ENCODE assay signal across 14 cellular contexts in the genomic region with DNA sequence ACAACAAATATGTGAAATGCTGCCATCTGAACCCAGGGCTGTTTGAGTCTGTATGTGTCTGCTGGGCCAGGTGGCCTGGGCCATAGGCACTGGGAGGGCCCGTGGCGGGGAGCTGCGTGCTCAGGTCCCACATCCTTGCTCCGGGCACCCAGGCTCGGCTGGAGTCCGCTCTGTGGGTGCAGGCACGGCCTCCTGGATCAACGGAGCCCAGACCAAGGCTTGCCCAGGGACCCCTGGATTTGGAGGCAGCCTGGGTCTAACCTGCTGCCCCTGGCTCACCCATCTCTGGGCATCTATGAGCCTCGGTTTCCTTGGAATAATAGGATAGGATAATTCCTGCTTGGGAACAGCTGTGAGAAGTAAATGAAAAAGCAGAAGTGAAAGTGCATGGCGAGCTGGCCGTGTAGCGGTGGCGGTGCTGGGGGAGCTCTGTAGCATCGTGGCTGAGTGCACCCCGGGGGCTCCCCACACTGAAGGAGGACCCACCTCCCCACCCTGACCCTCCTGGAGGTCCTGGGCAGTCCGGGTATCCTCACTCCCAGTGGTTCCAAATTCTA. TPM values are rescaled to one million over a fixed set of nuclear protein-coding genes. Genes with fewer than 3 reads are reported as not detected.
DNase-seq lines count a peak whose midpoint lies in the region; ATAC-seq and TF ChIP-seq lines count a peak whose summit lies in the region.
"Had no signal": no experiment of that assay in that cellular context is flagged by ENCODE, and none has a peak within 500 bp of the region (broad histone marks: within the 10 kb centered on the region; RNA-seq: fewer than 3 reads in every experiment).

No MANE protein-coding gene starts in this region.

- no peaks in the 10 kb centered on the region for H3K79me2 ChIP-seq in Karpas-422 (ENCODE audit: low read length)

- H3K36me3 Mint-ChIP-seq in Calu3 (ENCODE audit: insufficient read depth, unreplicated experiment) = peaks cover 40% of the 10 kb centered on the region
- no peaks in the 10 kb centered on the region for H3K36me3 Mint-ChIP-seq in activated T-helper 17 cell treated with anti-CD3 and anti-CD28 coated beads, Interleukin-2, amount 50 U/mL, for 72 hours (ENCODE audit: low read depth)
- peaks cover 0 to 7% (median 0%) of the 10 kb centered on the region in 5 donors for H3K36me3 Mint-ChIP-seq in naive thymus-derived CD4-positive, alpha-beta T cell

- DNase-seq in Calu3 (no peak), Karpas-422 (no peak), NCI-H345 treated with DMSO at 0.1 percent for 48 hours (lab: John Stamatoyannopoulos, UW; ENCODE audit: unreplicated experiment) (no peak), NCI-H2227 treated with DMSO at 0.1 percent for 48 hours (lab: John Stamatoyannopoulos, UW) (no peak)
- no peak for DNase-seq in naive thymus-derived CD4-positive, alpha-beta T cell
- DNase-seq: activated CD4-positive, CD25-positive, alpha-beta regulatory T cell; activated gamma-delta T cell; midbrain had no signal

- no peaks in the 10 kb centered on the region for H3K9me3 ChIP-seq in Karpas-422 (ENCODE audit: low read length)
- no peaks in the 10 kb centered on the region for H3K9me3 ChIP-seq in naive thymus-derived CD4-positive, alpha-beta T cell (ENCODE audit: control insufficient read depth in 2 of 3, low read length in 3 of 3)
- H3K9me3 ChIP-seq: right atrium auricular region, SJSA1 had no signal

- H3K36me3 ChIP-seq in Karpas-422 (ENCODE audit: insufficient read depth, low read length) = no peaks in the 10 kb centered on the region
- no peaks in the 10 kb centered on the region for H3K36me3 ChIP-seq in naive thymus-derived CD4-positive, alpha-beta T cell (ENCODE audit: control insufficient read depth in 2 of 3, insufficient read depth in 3 of 3, low read length in 3 of 3)
- H3K36me3 ChIP-seq: right atrium auricular region, SJSA1 had no signal

- no peaks in the 10 kb centered on the region for H3K9me2 ChIP-seq in Karpas-422 (replicated peaks; ENCODE audit: insufficient read depth, low read length)

- H3K27ac Mint-ChIP-seq in Calu3 (ENCODE audit: unreplicated experiment) = no peak overlapping the region
- peak overlapping the region; percentile 61 for H3K27ac Mint-ChIP-seq in activated T-helper 17 cell treated with anti-CD3 and anti-CD28 coated beads, Interleukin-2, amount 50 U/mL, for 72 hours
- H3K27ac Mint-ChIP-seq in naive thymus-derived CD4-positive, alpha-beta T cell = peak overlapping the region; percentile 1 to 88 (median 77)

- H3K9me3 Mint-ChIP-seq in Calu3 (ENCODE audit: low read depth, unreplicated experiment) = no peaks in the 10 kb centered on the region
- H3K9me3 Mint-ChIP-seq in activated T-helper 17 cell treated with anti-CD3 and anti-CD28 coated beads, Interleukin-2, amount 50 U/mL, for 72 hours = no peaks in the 10 kb centered on the region
- no peaks in the 10 kb centered on the region for H3K9me3 Mint-ChIP-seq in naive thymus-derived CD4-positive, alpha-beta T cell

- H2AFZ ChIP-seq in Karpas-422 (ENCODE audit: low read length) = no peak overlapping the region

- H3K4me2 ChIP-seq in Karpas-422 (ENCODE audit: low read depth, low read length, poor library complexity, severe bottlenecking) = peak overlapping the region; percentile 37

- peaks cover 14% of the 10 kb centered on the region for H3K4me1 ChIP-seq in Karpas-422 (ENCODE audit: low read length)
- peaks cover 11 to 24% of the 10 kb centered on the region in 2 donors for H3K4me1 ChIP-seq in naive thymus-derived CD4-positive, alpha-beta T cell (ENCODE audit: control insufficient read depth in 2 of 2, insufficient read depth in 2 of 2, low read length in 2 of 2)
- H3K4me1 ChIP-seq: SJSA1 had no signal

- no peak for ATAC-seq in activated T-helper 17 cell treated with anti-CD3 and anti-CD28 coated beads, Interleukin-2, amount 50 U/mL, for 72 hours (replicated peaks)
- ATAC-seq in naive thymus-derived CD4-positive, alpha-beta T cell = no peak
- no peak for ATAC-seq in HG02571 (IDR thresholded peaks at IDR 0.05; ENCODE audit: unreplicated experiment)
- ATAC-seq: HCT116 had no signal

- no TSS peak for BruUV-seq in Calu3 (replicated peaks; lab: Mats Ljungman, UMichigan)

- H3K27ac ChIP-seq in Karpas-422 (ENCODE audit: low read length) = no peak overlapping the region
- H3K27ac ChIP-seq in naive thymus-derived CD4-positive, alpha-beta T cell (ENCODE audit: low read depth, low read length) = peak overlapping the region; percentile 60
- H3K27ac ChIP-seq: right atrium auricular region, SJSA1 had no signal

- TF ChIP-seq CTCF in Calu3 (IDR thresholded peaks at IDR 0.05; ENCODE audit: unreplicated experiment) = no peak

- CTCF ChIA-PET in Calu3 (lab: Charles Lee) = interaction anchor here (1.8 kb wide), 1 partner anchor 13 kb away, joined by 8 read pairs; the partner anchor contains the start of gene RNF44
- CTCF ChIA-PET in naive thymus-derived CD4-positive, alpha-beta T cell (lab: Charles Lee) = interaction anchor here (0.8 to 1.3 kb wide), 3 partner anchors 12 to 134 kb away, joined by 3 read pairs; partner anchors contain the start of gene CLTB

- H3K4me1 Mint-ChIP-seq in Calu3 (ENCODE audit: low read depth, unreplicated experiment) = peaks cover 71% of the 10 kb centered on the region
- H3K4me1 Mint-ChIP-seq in activated T-helper 17 cell treated with anti-CD3 and anti-CD28 coated beads, Interleukin-2, amount 50 U/mL, for 72 hours = peaks cover 11% of the 10 kb centered on the region
- H3K4me1 Mint-ChIP-seq in naive thymus-derived CD4-positive, alpha-beta T cell = peaks cover 30 to 79% (median 62%) of the 10 kb centered on the region in 7 donors

- no peaks in the 10 kb centered on the region for H3K27me3 ChIP-seq in Karpas-422 (ENCODE audit: low read length)
- no peaks in the 10 kb centered on the region for H3K27me3 ChIP-seq in naive thymus-derived CD4-positive, alpha-beta T cell (ENCODE audit: control insufficient read depth in 2 of 2, insufficient read depth in 2 of 2, low read length in 2 of 2)
- H3K27me3 ChIP-seq: right atrium auricular region had no signal

- H3K27me3 Mint-ChIP-seq in Calu3 (ENCODE audit: unreplicated experiment) = no peaks in the 10 kb centered on the region
- no peaks in the 10 kb centered on the region for H3K27me3 Mint-ChIP-seq in activated T-helper 17 cell treated with anti-CD3 and anti-CD28 coated beads, Interleukin-2, amount 50 U/mL, for 72 hours
- H3K27me3 Mint-ChIP-seq in naive thymus-derived CD4-positive, alpha-beta T cell = no peaks in the 10 kb centered on the region

- H3K4me3 Mint-ChIP-seq in Calu3 (ENCODE audit: low read depth, unreplicated experiment) = peak overlapping the region; percentile 68
- H3K4me3 Mint-ChIP-seq in activated T-helper 17 cell treated with anti-CD3 and anti-CD28 coated beads, Interleukin-2, amount 50 U/mL, for 72 hours = peak overlapping the region; percentile 66
- peak overlapping the region in 8 of 10 donors; percentile 20 to 75 (median 52) for H3K4me3 Mint-ChIP-seq in naive thymus-derived CD4-positive, alpha-beta T cell

- no peak overlapping the region for H3K9ac ChIP-seq in Karpas-422 (ENCODE audit: low read length)

- POLR2A ChIA-PET in naive thymus-derived CD4-positive, alpha-beta T cell (lab: Charles Lee) = interaction anchor here (1.0 to 9.4 kb wide), 6 partner anchors 7 to 134 kb away, joined by 3 to 118 read pairs (median 12); partner anchors contain the start of genes CLTB, FAF2 and RNF44

- intact Hi-C loops in Calu3 (cut with micrococcal nuclease; ENCODE audit: unreplicated experiment) = no loop called here
- intact Hi-C loops in naive thymus-derived CD4-positive, alpha-beta T cell (cut with micrococcal nuclease) = no loop called here

- no peak overlapping the region for H3K4me3 ChIP-seq in Karpas-422 (ENCODE audit: low read length)
- no peak overlapping the region for H3K4me3 ChIP-seq in naive thymus-derived CD4-positive, alpha-beta T cell (ENCODE audit: low read length)
- H3K4me3 ChIP-seq: right atrium auricular region, SJSA1 had no signal

- H4K20me1 ChIP-seq in Karpas-422 (ENCODE audit: insufficient read depth, low read depth, low read length) = no peaks in the 10 kb centered on the region

RNA-seq across cellular contexts. Expression of gene CDHR2, which starts 1.2 kb away (rescaled TPM):
- total RNA-seq in Calu3 (2022) = 7.8 and 13.3 TPM in 2 replicates
- total RNA-seq in Karpas-422 (2014; rRNA removed; shearing (Covaris generic); ENCODE audit: low replicate concordance) = 0.04 and 0.07 TPM in 2 replicates
- under 1 TPM; 0.50 to 0.69 TPM for total RNA-seq in activated T-helper 17 cell treated with anti-CD3 and anti-CD28 coated beads, Interleukin-2, amount 50 U/mL, for 72 hours
- total RNA-seq in naive thymus-derived CD4-positive, alpha-beta T cell = 1 to 10 TPM; 1.0 to 3.3 (median 2.5) TPM
- polyA plus RNA-seq in naive thymus-derived CD4-positive, alpha-beta T cell = not detected
- total RNA-seq: NCI-H460, SJSA1 had no signal

RNA-seq across cellular contexts. Expression of gene RNF44, which starts 13.2 kb away (rescaled TPM):
- total RNA-seq in Calu3 (2022) = 76.9 and 82.3 TPM in 2 replicates
- total RNA-seq in Karpas-422 (2014; rRNA removed; shearing (Covaris generic); ENCODE audit: low replicate concordance) = 33.1 and 55.8 TPM in 2 replicates
- total RNA-seq in activated T-helper 17 cell treated with anti-CD3 and anti-CD28 coated beads, Interleukin-2, amount 50 U/mL, for 72 hours = 10 to 100 TPM; 85.3 to 88.1 TPM
- 100 to 1,000 TPM; 145 to 305 (median 280) TPM for total RNA-seq in naive thymus-derived CD4-positive, alpha-beta T cell
- 1 to 10 TPM; 3.3 to 5.0 TPM for polyA plus RNA-seq in naive thymus-derived CD4-positive, alpha-beta T cell

RNA-seq across cellular contexts. Expression of gene GPRIN1, which starts 59.6 kb away (rescaled TPM):
- total RNA-seq in Calu3 (2022) = 11.5 and 12.6 TPM in 2 replicates
- total RNA-seq in Karpas-422 (2014; rRNA removed; shearing (Covaris generic); ENCODE audit: low replicate concordance) = 1.9 and 4.6 TPM in 2 replicates
- 1 to 10 TPM; 4.8 to 8.9 TPM for total RNA-seq in activated T-helper 17 cell treated with anti-CD3 and anti-CD28 coated beads, Interleukin-2, amount 50 U/mL, for 72 hours
- total RNA-seq in naive thymus-derived CD4-positive, alpha-beta T cell = 1 to 10 TPM in 1 of 5 experiments, under 1 TPM in 3, not detected in 1; 0.08 to 2.3 (median 0.32) TPM
- polyA plus RNA-seq in naive thymus-derived CD4-positive, alpha-beta T cell = not detected
